In the genomic region with DNA sequence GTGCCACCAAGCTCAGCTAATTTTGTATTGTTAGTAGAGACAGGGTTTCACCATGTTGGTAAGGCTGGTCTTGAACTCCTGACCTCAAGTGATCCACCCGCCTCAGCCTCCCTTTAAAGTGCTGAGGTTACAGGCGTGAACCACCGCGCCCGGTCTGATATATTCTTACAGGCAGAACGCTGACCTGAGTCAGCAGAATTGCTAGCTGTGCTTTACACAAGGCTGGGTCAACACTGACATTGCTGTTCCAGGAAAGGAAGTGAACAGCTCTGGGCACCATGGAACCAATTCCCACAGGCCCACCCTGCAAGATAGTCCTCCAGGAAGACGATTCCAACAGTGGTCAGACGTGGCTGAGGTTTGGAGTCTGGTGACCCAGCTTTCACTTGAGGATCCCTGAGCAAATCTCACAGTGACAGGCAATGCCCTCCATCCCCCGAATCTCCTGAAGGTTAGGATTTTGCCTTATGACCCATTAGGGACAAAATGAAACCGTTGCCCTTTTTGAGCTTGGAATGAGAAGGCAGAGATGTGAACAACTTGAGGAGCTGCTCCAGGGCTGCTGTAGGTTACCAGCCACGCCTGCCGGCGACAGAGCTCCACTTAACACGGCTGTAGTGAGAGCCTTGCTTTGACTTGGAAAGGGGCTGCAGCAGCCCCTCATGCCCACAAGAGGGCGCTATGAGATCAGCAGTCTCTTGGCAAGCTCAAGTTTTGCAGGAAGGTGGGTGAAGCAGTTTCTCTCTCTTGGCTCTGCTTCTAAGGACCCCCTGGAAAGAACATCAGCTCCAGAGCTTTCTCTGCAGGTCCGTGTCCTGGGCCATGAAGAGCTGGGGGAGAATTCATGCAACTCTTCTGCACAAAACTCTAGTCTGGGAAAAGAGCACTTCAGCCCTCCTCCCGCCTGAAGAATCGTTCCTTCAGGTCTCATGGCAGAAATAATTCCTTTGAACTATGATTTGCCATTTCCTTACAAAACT, we compare ENCODE assay signal across 8 cellular contexts.
DNase-seq lines count a peak whose midpoint lies in the region; ATAC-seq and TF ChIP-seq lines count a peak whose summit lies in the region.

No MANE protein-coding gene starts in this region.

- H3K4me3 ChIP-seq in epithelial cell of esophagus (ENCODE audit: low read length), result no peak overlapping the region
- no peak overlapping the region for H3K4me3 ChIP-seq in mucosa of descending colon

- intact Hi-C loops in mucosa of descending colon (cut with DNase I, micrococcal nuclease), result no loop called here

- H3K4me1 ChIP-seq in mucosa of descending colon (ENCODE audit: low read depth), result peaks cover 4% of the 10 kb centered on the region

- H3K36me3 ChIP-seq in mucosa of descending colon (ENCODE audit: low read depth), result no peaks in the 10 kb centered on the region

- H3K9me3 ChIP-seq in mucosa of descending colon, result no peaks in the 10 kb centered on the region

- ATAC-seq in mucosa of descending colon, result peak; percentile 92

- DNase-seq in activated gamma-delta T cell treated with Interleukin-2 at 50 U/mL for 16 hours (peak; percentile 54), activated gamma-delta T cell (lab: John Stamatoyannopoulos, UW) (no peak), HuH-7 (ENCODE audit: low spot score) (peak; percentile 75), NOMO-1 treated with dmso at 0.1 percent for 144 hours (lab: John Stamatoyannopoulos, UW; ENCODE audit: unreplicated experiment) (peak; percentile 80), epithelial cell of esophagus (ENCODE audit: low read depth) (peak; percentile 80), mucosa of descending colon (peak; percentile 74 to 87 (median 79))
- peak; percentile 37 for DNase-seq in activated CD8-positive, alpha-beta memory T cell treated with anti-CD3 and anti-CD28 coated beads, Interleukin-2, amount 50 U/mL, for 24 hours (ENCODE audit: extremely low read depth)
- peak; percentile 38 to 50 for DNase-seq in stimulated activated CD8-positive, alpha-beta memory T cell treated with anti-CD3 and anti-CD28 coated beads, Interleukin-2, amount 100 ng/mL, for 48 hours (ENCODE audit: low read depth in 2 of 2)

- TF ChIP-seq CTCF in epithelial cell of esophagus (IDR thresholded peaks at IDR 0.05; ENCODE audit: insufficient read depth, low read depth, low read length, missing control alignments), result peak; percentile 99
- peak; percentile 95 for TF ChIP-seq CTCF in mucosa of descending colon (IDR thresholded peaks at IDR 0.05)
